Comparison of ENCODE assay signal across 1 cellular context in the genomic region with DNA sequence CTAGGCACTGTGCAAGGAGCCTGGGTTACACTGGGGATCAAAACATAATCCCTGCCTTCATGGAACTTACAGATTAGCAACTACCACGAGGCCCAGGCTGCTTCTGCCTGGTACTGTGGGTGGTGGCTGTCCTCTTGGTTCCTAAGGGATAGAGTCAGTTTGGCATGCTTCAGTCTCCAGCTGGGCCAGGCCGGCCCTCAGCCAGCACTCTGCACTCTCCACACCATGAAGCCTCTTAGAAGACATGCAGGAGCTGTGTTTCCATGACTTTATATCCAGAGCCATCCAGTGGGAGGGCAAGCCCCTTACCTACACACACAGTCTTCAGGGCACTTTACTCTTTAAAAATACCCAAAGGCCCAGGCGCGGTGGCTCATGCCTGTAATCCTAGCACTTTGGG.
TF ChIP-seq lines count a peak whose summit lies in the region.

No MANE protein-coding gene starts in this region.

TF ChIP-seq in IMR-90, 13 proteins besides CTCF, POLR2A, EP300 and RAD21 (continued from another document):
- TF ChIP-seq, protein P1, sequence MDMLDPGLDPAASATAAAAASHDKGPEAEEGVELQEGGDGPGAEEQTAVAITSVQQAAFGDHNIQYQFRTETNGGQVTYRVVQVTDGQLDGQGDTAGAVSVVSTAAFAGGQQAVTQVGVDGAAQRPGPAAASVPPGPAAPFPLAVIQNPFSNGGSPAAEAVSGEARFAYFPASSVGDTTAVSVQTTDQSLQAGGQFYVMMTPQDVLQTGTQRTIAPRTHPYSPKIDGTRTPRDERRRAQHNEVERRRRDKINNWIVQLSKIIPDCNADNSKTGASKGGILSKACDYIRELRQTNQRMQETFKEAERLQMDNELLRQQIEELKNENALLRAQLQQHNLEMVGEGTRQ (IDR thresholded peaks at IDR 0.05; ENCODE audit: low read depth, low read length), result no peak
- no peak for TF ChIP-seq NFE2L2 (IDR thresholded peaks at IDR 0.05; ENCODE audit: low read depth, low read length)
- no peak for TF ChIP-seq RFX5 (IDR thresholded peaks at IDR 0.05; ENCODE audit: low read depth, low read length)
- no peak for TF ChIP-seq MAZ (IDR thresholded peaks at IDR 0.05; ENCODE audit: borderline replicate concordance, low read depth, low read length)
- TF ChIP-seq FOS (IDR thresholded peaks at IDR 0.05; ENCODE audit: low read depth, low read length), result no peak
- no peak for TF ChIP-seq MXI1 (IDR thresholded peaks at IDR 0.05; ENCODE audit: borderline replicate concordance, low read depth, low read length)
- TF ChIP-seq CEBPB (IDR thresholded peaks at IDR 0.05; ENCODE audit: low read depth, low read length), result no peak
- no peak for TF ChIP-seq CHD1 (IDR thresholded peaks at IDR 0.05; ENCODE audit: low read depth, low read length)
- no peak for TF ChIP-seq BHLHE40 (IDR thresholded peaks at IDR 0.05; ENCODE audit: low read depth, low read length)
- TF ChIP-seq MAFK (IDR thresholded peaks at IDR 0.05; ENCODE audit: low read depth, low read length), result no peak
- no peak for TF ChIP-seq RCOR1 (IDR thresholded peaks at IDR 0.05; ENCODE audit: insufficient replicate concordance, low read length)
- TF ChIP-seq, protein P2, sequence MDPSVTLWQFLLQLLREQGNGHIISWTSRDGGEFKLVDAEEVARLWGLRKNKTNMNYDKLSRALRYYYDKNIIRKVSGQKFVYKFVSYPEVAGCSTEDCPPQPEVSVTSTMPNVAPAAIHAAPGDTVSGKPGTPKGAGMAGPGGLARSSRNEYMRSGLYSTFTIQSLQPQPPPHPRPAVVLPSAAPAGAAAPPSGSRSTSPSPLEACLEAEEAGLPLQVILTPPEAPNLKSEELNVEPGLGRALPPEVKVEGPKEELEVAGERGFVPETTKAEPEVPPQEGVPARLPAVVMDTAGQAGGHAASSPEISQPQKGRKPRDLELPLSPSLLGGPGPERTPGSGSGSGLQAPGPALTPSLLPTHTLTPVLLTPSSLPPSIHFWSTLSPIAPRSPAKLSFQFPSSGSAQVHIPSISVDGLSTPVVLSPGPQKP (IDR thresholded peaks at IDR 0.05; ENCODE audit: borderline replicate concordance, low read depth, low read length), result no peak
